ENCODE assay signal across 9 cellular contexts in the genomic region with DNA sequence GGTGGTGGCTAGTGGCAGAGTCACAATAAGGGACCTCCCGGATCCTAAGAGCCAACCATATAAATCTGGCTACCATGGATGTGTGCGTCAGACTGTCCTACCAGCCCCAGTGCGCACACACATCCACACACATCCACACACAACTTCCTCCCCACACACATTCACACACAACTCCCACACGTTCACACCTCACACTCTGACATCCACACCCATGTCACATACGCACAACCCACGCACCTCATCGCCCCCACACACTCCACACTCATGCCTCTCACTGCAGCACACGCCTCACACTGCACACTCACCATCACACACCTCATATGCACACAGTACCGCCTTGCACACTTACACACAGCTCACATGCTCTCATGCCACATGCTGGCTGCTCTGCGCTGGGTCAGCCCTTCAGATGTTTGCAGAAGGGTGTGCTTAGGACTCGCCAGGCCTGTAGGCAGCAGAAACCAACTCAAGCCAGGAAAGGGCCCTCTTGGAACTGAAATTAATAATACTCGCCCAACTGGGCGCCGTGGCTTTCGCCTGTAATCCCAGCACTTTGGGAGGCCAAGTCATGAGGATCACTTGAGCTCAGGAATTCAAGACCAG. TPM values are rescaled to one million over a fixed set of nuclear protein-coding genes. Genes with fewer than 3 reads are reported as not detected.
DNase-seq lines count a peak whose midpoint lies in the region; ATAC-seq, FAIRE-seq and TF ChIP-seq lines count a peak whose summit lies in the region.
"Had no signal": no experiment of that assay in that cellular context is flagged by ENCODE, and none has a peak within 500 bp of the region (broad histone marks: within the 10 kb centered on the region; RNA-seq: fewer than 3 reads in every experiment).

No MANE protein-coding gene starts in this region.

- H3K9ac ChIP-seq in K562 (ENCODE audit: insufficient read depth in 1 of 2, low read depth in 2 of 2, low read length in 2 of 2) = peak overlapping the region in 1 of 2 experiments; percentile 38; a peak in 2 of 4 replicates

- H3K4me3 Mint-ChIP-seq in CD4-positive, alpha-beta memory T cell = peak overlapping the region in 7 of 8 donors; percentile 8 to 80 (median 57)
- peak overlapping the region in 9 of 10 donors; percentile 51 to 87 (median 72) for H3K4me3 Mint-ChIP-seq in naive thymus-derived CD8-positive, alpha-beta T cell

- peaks cover 16 to 22% of the 10 kb centered on the region in 2 donors for H3K27me3 Mint-ChIP-seq in CD4-positive, alpha-beta memory T cell
- peaks cover 8 to 24% (median 10%) of the 10 kb centered on the region in 5 donors for H3K27me3 Mint-ChIP-seq in naive thymus-derived CD8-positive, alpha-beta T cell

- H3K4me1 Mint-ChIP-seq in CD4-positive, alpha-beta memory T cell = peaks cover 0 to 9% (median 5%) of the 10 kb centered on the region in 4 donors
- peaks cover 5 to 14% (median 10%) of the 10 kb centered on the region in 4 donors for H3K4me1 Mint-ChIP-seq in naive thymus-derived CD8-positive, alpha-beta T cell

- peak overlapping the region in 1 of 7 donors; percentile 78 for H3K27ac Mint-ChIP-seq in CD4-positive, alpha-beta memory T cell
- H3K27ac Mint-ChIP-seq in naive thymus-derived CD8-positive, alpha-beta T cell = peak overlapping the region in 4 of 10 donors; percentile 9 to 74 (median 21)

- H3K27ac ChIP-seq in CD4-positive, alpha-beta memory T cell (ENCODE audit: low read depth, low read length) = no peak overlapping the region
- no peak overlapping the region; the same call in 2 of the 3 replicates for H3K27ac ChIP-seq in K562 (ENCODE audit: extremely low read depth, low read depth, low read length)

- no peak overlapping the region for H3K4me2 ChIP-seq in K562 (ENCODE audit: insufficient read depth, low read length)

- BruUV-seq in K562 (replicated peaks; lab: Mats Ljungman, UMichigan) = no TSS peak

- FAIRE-seq in K562 (lab: Jason Lieb, UNC) = no peak
- FAIRE-seq: endometrium had no signal

- no peaks in the 10 kb centered on the region for H4K20me1 ChIP-seq in K562 (replicated peaks; ENCODE audit: control insufficient read depth, insufficient read depth, low read length)

- no peaks in the 10 kb centered on the region for H3K9me1 ChIP-seq in K562 (ENCODE audit: control insufficient read depth, insufficient read depth, low read length)

- intact Hi-C loops in CD4-positive, alpha-beta memory T cell (cut with micrococcal nuclease) = no loop called here
- intact Hi-C loops in K562 (cut with micrococcal nuclease) = no loop called here

- 86% methylated on average over 15 of the region's 15 CpGs for whole genome bisulfite sequencing in K562 (ENCODE audit: insufficient coverage, low coverage, missing lambda C conversion rate)

- H3K36me3 Mint-ChIP-seq in CD4-positive, alpha-beta memory T cell = no peaks in the 10 kb centered on the region
- H3K36me3 Mint-ChIP-seq in naive thymus-derived CD8-positive, alpha-beta T cell = no peaks in the 10 kb centered on the region

- TF ChIP-seq CTCF in K562 (IDR thresholded peaks at IDR 0.05 in 2 of 3, conservative IDR thresholded peaks at IDR 0.05 in 1 of 3; ENCODE audit: insufficient read depth in 2 of 3, low read depth in 1 of 3, low read length in 3 of 3) = no peak

- TF ChIP-seq EP300 in K562 (IDR thresholded peaks at IDR 0.05; ENCODE audit: low read length) = no peak

- H3K79me2 ChIP-seq in K562 (ENCODE audit: control insufficient read depth, insufficient read depth, low read length) = no peaks in the 10 kb centered on the region

- TF ChIP-seq RAD21 in K562 (CRISPR knock-in tag; conservative IDR thresholded peaks at IDR 0.05 in 1 of 2, IDR thresholded peaks at IDR 0.05 in 1 of 2) = no peak

- DNase-seq in CD4-positive, alpha-beta memory T cell = no peak
- DNase-seq in K562 (ENCODE audit: extremely low read depth in 1 of 4, low spot score in 3 of 4) = no peak
- DNase-seq in naive thymus-derived CD8-positive, alpha-beta T cell = no peak
- DNase-seq in erythroblast (lab: John Stamatoyannopoulos, UW) = no peak
- no peak for DNase-seq in nucleus accumbens (lab: John Stamatoyannopoulos, UW)
- no peak for DNase-seq in HuH-7 (ENCODE audit: low spot score)
- DNase-seq in NCI-H2171 treated with DMSO at 0.1 percent for 48 hours (lab: John Stamatoyannopoulos, UW) = no peak

- no peaks in the 10 kb centered on the region for H3K9me3 Mint-ChIP-seq in CD4-positive, alpha-beta memory T cell
- H3K9me3 Mint-ChIP-seq in naive thymus-derived CD8-positive, alpha-beta T cell = peaks cover 0 to 2% (median 0%) of the 10 kb centered on the region in 9 donors

- H3K27me3 ChIP-seq in CD4-positive, alpha-beta memory T cell (ENCODE audit: insufficient read depth, low read length) = peaks cover 12% of the 10 kb centered on the region
- H3K27me3 ChIP-seq in K562 (ENCODE audit: control insufficient read depth in 2 of 2, insufficient read depth in 2 of 2, low read length in 2 of 2) = no peaks in the 10 kb centered on the region

- no peak for TF ChIP-seq POLR2A in K562 (conservative IDR thresholded peaks at IDR 0.05)
- TF ChIP-seq POLR2A in erythroblast (IDR thresholded peaks at IDR 0.05; ENCODE audit: low read length) = no peak

- H3K36me3 ChIP-seq in CD4-positive, alpha-beta memory T cell (ENCODE audit: insufficient read depth, low read length) = no peaks in the 10 kb centered on the region
- no peaks in the 10 kb centered on the region for H3K36me3 ChIP-seq in K562 (ENCODE audit: control insufficient read depth, insufficient read depth, low read length)

- peak; percentile 20 for ATAC-seq in GM21526 (IDR thresholded peaks at IDR 0.05; ENCODE audit: low FRiP score, unreplicated experiment)
- no peak for ATAC-seq in K562
- ATAC-seq in naive thymus-derived CD8-positive, alpha-beta T cell = no peak

- CTCF ChIA-PET in CD4-positive, alpha-beta memory T cell (lab: Charles Lee; ENCODE audit: partially characterized antibody) = no interaction called here
- CTCF ChIA-PET in K562 (lab: Yijun Ruan, JAX; ENCODE audit: low intra/inter-chr PET ratio) = no interaction called here

- H2AFZ ChIP-seq in K562 (ENCODE audit: low read depth, low read length) = no peak overlapping the region

- POLR2A ChIA-PET in CD4-positive, alpha-beta memory T cell (lab: Charles Lee; ENCODE audit: partially characterized antibody) = no interaction called here
- POLR2A ChIA-PET in K562 (lab: Yijun Ruan, JAX) = no interaction called here
- POLR2A ChIA-PET in naive thymus-derived CD8-positive, alpha-beta T cell (lab: Charles Lee) = no interaction called here

- no peaks in the 10 kb centered on the region for H3K4me1 ChIP-seq in CD4-positive, alpha-beta memory T cell (ENCODE audit: insufficient read depth, low read length)
- H3K4me1 ChIP-seq in K562 (replicated peaks in 1 of 2; ENCODE audit: control insufficient read depth in 2 of 2, insufficient read depth in 2 of 2, low read length in 2 of 2) = peaks cover 5 to 18% of the 10 kb centered on the region in 2 experiments

- no peaks in the 10 kb centered on the region for H3K9me3 ChIP-seq in CD4-positive, alpha-beta memory T cell (ENCODE audit: control insufficient read depth in 1 of 2, low read length in 2 of 2)
- no peaks in the 10 kb centered on the region for H3K9me3 ChIP-seq in K562 (replicated peaks; ENCODE audit: control insufficient read depth, insufficient read depth, low read depth, low read length)

- in situ Hi-C loops in K562 (cut with MboI) = no loop called here

- no peak overlapping the region for H3K4me3 ChIP-seq in CD4-positive, alpha-beta memory T cell (ENCODE audit: low read length in 2 of 2)
- no peak overlapping the region for H3K4me3 ChIP-seq in K562

RNA-seq across cellular contexts. Expression of a gene that starts 3.0 kb away (rescaled TPM):
- not detected for total RNA-seq in CD4-positive, alpha-beta memory T cell
- polyA plus RNA-seq in CD4-positive, alpha-beta memory T cell = not detected
- not detected in 2 replicates for total RNA-seq in K562 (2011; cell fraction: chromatin; rRNA removed; ENCODE audit: low replicate concordance)
- 0.13 TPM in 1 of 2 replicates, not detected in the other for total RNA-seq in K562 (2011; cell fraction: nucleolus; rRNA removed)
- not detected in 2 replicates for total RNA-seq in K562 (2011; cell fraction: nucleoplasm; rRNA removed)
- total RNA-seq in K562 (2014; rRNA removed) = not detected in 2 replicates
- total RNA-seq in K562 (2014; rRNA removed; fragmentation: Illumina TruSeq; extraction: Trizol) = not detected in 2 replicates
- total RNA-seq in K562 (2015; rRNA removed; fragmentation: Illumina TruSeq; extraction: Trizol) = not detected in 2 replicates
- total RNA-seq in K562 (2021) = not detected in 2 replicates
- polyA plus RNA-seq in K562 (2011; rRNA removed) = not detected in 2 replicates
- not detected in 2 replicates for polyA plus RNA-seq in K562 (2011; cell fraction: cytosol; rRNA removed)
- polyA plus RNA-seq in K562 (2011; cell fraction: nucleus; rRNA removed) = 0.10 TPM in 1 of 2 replicates, not detected in the other
- polyA plus RNA-seq in K562 (2012) = 5.8 and 7.0 TPM in 2 replicates
- not detected in 2 replicates for polyA plus RNA-seq in K562 (2014; fragmentation: Illumina TruSeq; extraction: Trizol)
- under 1 TPM; 0.45 to 0.48 TPM for polyA plus RNA-seq in K562 (2014; fragmentation: Nextera tagmentation; extraction: Ambion mirVana)
- not detected in 2 replicates for polyA plus RNA-seq in K562 (2014; rRNA removed)
- not detected in 2 replicates for polyA minus RNA-seq in K562 (2011; rRNA and poly(A)+ RNA removed)
- not detected in 2 replicates for polyA minus RNA-seq in K562 (2011; cell fraction: cytosol; rRNA and poly(A)+ RNA removed)
- not detected in 2 replicates for polyA minus RNA-seq in K562 (2011; cell fraction: nucleus; rRNA and poly(A)+ RNA removed)
- not detected for total RNA-seq in naive thymus-derived CD8-positive, alpha-beta T cell
- not detected for polyA plus RNA-seq in naive thymus-derived CD8-positive, alpha-beta T cell

RNA-seq across cellular contexts. Expression of a gene that starts 32.1 kb away (rescaled TPM):
- total RNA-seq in CD4-positive, alpha-beta memory T cell = 100 to 1,000 TPM; 110 to 117 TPM
- 10 to 100 TPM; 36.1 to 42.4 TPM for polyA plus RNA-seq in CD4-positive, alpha-beta memory T cell
- 194 and 717 TPM in 2 replicates for total RNA-seq in K562 (2011; cell fraction: chromatin; rRNA removed; ENCODE audit: low replicate concordance)
- total RNA-seq in K562 (2011; cell fraction: nucleolus; rRNA removed) = 95.7 and 151 TPM in 2 replicates
- total RNA-seq in K562 (2011; cell fraction: nucleoplasm; rRNA removed) = 249 and 315 TPM in 2 replicates
- total RNA-seq in K562 (2014; rRNA removed) = 89.9 and 91.0 TPM in 2 replicates
- 106 and 120 TPM in 2 replicates for total RNA-seq in K562 (2014; rRNA removed; fragmentation: Illumina TruSeq; extraction: Trizol)
- total RNA-seq in K562 (2015; rRNA removed; fragmentation: Illumina TruSeq; extraction: Trizol) = 102 and 109 TPM in 2 replicates
- 123 TPM in 2 replicates for total RNA-seq in K562 (2021)
- 78.6 and 97.2 TPM in 2 replicates for polyA plus RNA-seq in K562 (2011; rRNA removed)
- 13.8 and 29.6 TPM in 2 replicates for polyA plus RNA-seq in K562 (2011; cell fraction: cytosol; rRNA removed)
- polyA plus RNA-seq in K562 (2011; cell fraction: nucleus; rRNA removed) = 94.2 and 106 TPM in 2 replicates
- 92.9 and 103 TPM in 2 replicates for polyA plus RNA-seq in K562 (2012)
- polyA plus RNA-seq in K562 (2014; fragmentation: Illumina TruSeq; extraction: Trizol) = 101 and 121 TPM in 2 replicates
- polyA plus RNA-seq in K562 (2014; fragmentation: Nextera tagmentation; extraction: Ambion mirVana) = 10 to 100 TPM; 23.3 to 30.3 TPM
- polyA plus RNA-seq in K562 (2014; rRNA removed) = 101 and 106 TPM in 2 replicates
- polyA minus RNA-seq in K562 (2011; rRNA and poly(A)+ RNA removed) = 149 and 168 TPM in 2 replicates
- polyA minus RNA-seq in K562 (2011; cell fraction: cytosol; rRNA and poly(A)+ RNA removed) = 39.7 and 45.1 TPM in 2 replicates
- 77.0 and 154 TPM in 2 replicates for polyA minus RNA-seq in K562 (2011; cell fraction: nucleus; rRNA and poly(A)+ RNA removed)
- 10 to 100 TPM; 94.5 to 95.5 TPM for total RNA-seq in naive thymus-derived CD8-positive, alpha-beta T cell
- 10 to 100 TPM; 25.8 to 30.0 (median 28.4) TPM for polyA plus RNA-seq in naive thymus-derived CD8-positive, alpha-beta T cell
